ENCODE assay signal across 8 cellular contexts in genomic region chr3:13484861-13485590, GRCh38. TPM values are rescaled to one million over a fixed set of nuclear protein-coding genes. Genes with fewer than 3 reads are reported as not detected.
DNase-seq lines count a peak whose midpoint lies in the region; FAIRE-seq and TF ChIP-seq lines count a peak whose summit lies in the region.

No MANE protein-coding gene starts in this region.

- H3K36me3 ChIP-seq in right atrium auricular region = peaks cover 5% of the 10 kb centered on the region

- H3K4me1 Mint-ChIP-seq in IgD-negative memory B cell = peaks cover 0 to 6% (median 3%) of the 10 kb centered on the region in 3 donors
- peaks cover 25% of the 10 kb centered on the region for H3K4me1 Mint-ChIP-seq in activated naive CD8-positive, alpha-beta T cell treated with anti-CD3 and anti-CD28 coated beads for 36 hours
- H3K4me1 Mint-ChIP-seq in activated T-helper 1 cell treated with anti-CD3 and anti-CD28 coated beads, Interleukin-12 subunit alpha, Interleukin-12 subunit beta, Interleukin-2, Interleukin-4 antibody, amounts not matched to agents 30 ng/mL and 10 ng/mL and 1 ng/mL, durations not matched to agents 14 hours and 24 hours and 36 hours (ENCODE audit: low read depth) = peaks cover 6% of the 10 kb centered on the region

- H3K4me1 ChIP-seq in right atrium auricular region = peaks cover 0 to 29% of the 10 kb centered on the region in 2 donors

- peak overlapping the region in 2 of 3 donors; percentile 53 to 78 for H3K27ac Mint-ChIP-seq in IgD-negative memory B cell
- H3K27ac Mint-ChIP-seq in activated naive CD8-positive, alpha-beta T cell treated with anti-CD3 and anti-CD28 coated beads for 36 hours = peak overlapping the region; percentile 16
- no peak overlapping the region for H3K27ac Mint-ChIP-seq in activated T-helper 1 cell treated with anti-CD3 and anti-CD28 coated beads, Interleukin-12 subunit alpha, Interleukin-12 subunit beta, Interleukin-2, Interleukin-4 antibody, amounts not matched to agents 30 ng/mL and 10 ng/mL and 1 ng/mL, durations not matched to agents 14 hours and 24 hours and 36 hours

- no peaks in the 10 kb centered on the region for H3K27me3 Mint-ChIP-seq in IgD-negative memory B cell
- H3K27me3 Mint-ChIP-seq in activated naive CD8-positive, alpha-beta T cell treated with anti-CD3 and anti-CD28 coated beads for 36 hours = no peaks in the 10 kb centered on the region
- peaks cover 8% of the 10 kb centered on the region for H3K27me3 Mint-ChIP-seq in activated T-helper 1 cell treated with anti-CD3 and anti-CD28 coated beads, Interleukin-12 subunit alpha, Interleukin-12 subunit beta, Interleukin-2, Interleukin-4 antibody, amounts not matched to agents 30 ng/mL and 10 ng/mL and 1 ng/mL, durations not matched to agents 14 hours and 24 hours and 36 hours (ENCODE audit: insufficient read depth)

- FAIRE-seq in D721Med (lab: Jason Lieb, UNC) = no peak

- H3K27ac ChIP-seq in C4-2B (peak overlapping the region; percentile 31), right atrium auricular region (peak overlapping the region; percentile 77 to 95), skin epidermis (peak overlapping the region in 17 of 21 experiments; percentile 24 to 79 (median 54))

- H3K9me3 Mint-ChIP-seq in IgD-negative memory B cell = no peaks in the 10 kb centered on the region
- no peaks in the 10 kb centered on the region for H3K9me3 Mint-ChIP-seq in activated naive CD8-positive, alpha-beta T cell treated with anti-CD3 and anti-CD28 coated beads for 36 hours
- no peaks in the 10 kb centered on the region for H3K9me3 Mint-ChIP-seq in activated T-helper 1 cell treated with anti-CD3 and anti-CD28 coated beads, Interleukin-12 subunit alpha, Interleukin-12 subunit beta, Interleukin-2, Interleukin-4 antibody, amounts not matched to agents 30 ng/mL and 10 ng/mL and 1 ng/mL, durations not matched to agents 14 hours and 24 hours and 36 hours

- intact Hi-C loops in activated T-helper 1 cell treated with anti-CD3 and anti-CD28 coated beads, Interleukin-12 subunit alpha, Interleukin-12 subunit beta, Interleukin-2, Interleukin-4 antibody, amounts not matched to agents 30 ng/mL and 10 ng/mL and 1 ng/mL, durations not matched to agents 14 hours and 24 hours and 36 hours (cut with micrococcal nuclease) = loop anchor here (10.0 kb wide), 1 partner anchor 1170 kb away; the partner anchor contains the start of gene CCDC174

- H3K36me3 Mint-ChIP-seq in IgD-negative memory B cell = peaks cover 4% of the 10 kb centered on the region
- no peaks in the 10 kb centered on the region for H3K36me3 Mint-ChIP-seq in activated naive CD8-positive, alpha-beta T cell treated with anti-CD3 and anti-CD28 coated beads for 36 hours
- H3K36me3 Mint-ChIP-seq in activated T-helper 1 cell treated with anti-CD3 and anti-CD28 coated beads, Interleukin-12 subunit alpha, Interleukin-12 subunit beta, Interleukin-2, Interleukin-4 antibody, amounts not matched to agents 30 ng/mL and 10 ng/mL and 1 ng/mL, durations not matched to agents 14 hours and 24 hours and 36 hours (ENCODE audit: low read depth) = no peaks in the 10 kb centered on the region

- DNase-seq in activated naive CD8-positive, alpha-beta T cell treated with anti-CD3 and anti-CD28 coated beads for 36 hours = no peak
- DNase-seq in right atrium auricular region (ENCODE audit: low spot score) (peak; percentile 81), D721Med (ENCODE audit: insufficient read length, low spot score) (no peak), globus pallidus (ENCODE audit: low spot score) (no peak)
- no peak for DNase-seq in activated T-helper 1 cell treated with anti-CD3 and anti-CD28 coated beads, Interleukin-12 subunit alpha, Interleukin-12 subunit beta, Interleukin-2, Interleukin-4 antibody, amounts not matched to agents 30 ng/mL and 10 ng/mL and 1 ng/mL, durations not matched to agents 14 hours and 24 hours and 36 hours (ENCODE audit: low spot score)

- no peaks in the 10 kb centered on the region for H3K27me3 ChIP-seq in right atrium auricular region

- TF ChIP-seq CTCF in C4-2B (conservative IDR thresholded peaks at IDR 0.05) (no peak), right atrium auricular region (IDR thresholded peaks at IDR 0.05) (no peak), D721Med (IDR thresholded peaks at IDR 0.05; ENCODE audit: insufficient read depth, missing control alignments) (no peak)

- H3K4me3 Mint-ChIP-seq in IgD-negative memory B cell = peak overlapping the region in 2 of 4 donors; percentile 3 to 39
- no peak overlapping the region for H3K4me3 Mint-ChIP-seq in activated naive CD8-positive, alpha-beta T cell treated with anti-CD3 and anti-CD28 coated beads for 36 hours
- H3K4me3 Mint-ChIP-seq in activated T-helper 1 cell treated with anti-CD3 and anti-CD28 coated beads, Interleukin-12 subunit alpha, Interleukin-12 subunit beta, Interleukin-2, Interleukin-4 antibody, amounts not matched to agents 30 ng/mL and 10 ng/mL and 1 ng/mL, durations not matched to agents 14 hours and 24 hours and 36 hours = no peak overlapping the region

- H3K9me3 ChIP-seq in right atrium auricular region = peaks cover 0 to 5% of the 10 kb centered on the region in 2 donors

- no peak overlapping the region for H3K4me3 ChIP-seq in right atrium auricular region
- H3K4me3 ChIP-seq in skin epidermis = no peak overlapping the region

RNA-seq across cellular contexts. Expression of gene HDAC11, which starts 4.9 kb away (rescaled TPM):
- polyA plus RNA-seq in IgD-negative memory B cell = 1.3 TPM
- 1 to 10 TPM; 1.6 to 2.7 TPM for total RNA-seq in activated naive CD8-positive, alpha-beta T cell treated with anti-CD3 and anti-CD28 coated beads for 36 hours
- 10 to 100 TPM; 30.6 to 30.7 TPM for total RNA-seq in right atrium auricular region
- total RNA-seq in activated T-helper 1 cell treated with anti-CD3 and anti-CD28 coated beads, Interleukin-12 subunit alpha, Interleukin-12 subunit beta, Interleukin-2, Interleukin-4 antibody, amounts not matched to agents 30 ng/mL and 10 ng/mL and 1 ng/mL, durations not matched to agents 14 hours and 24 hours and 36 hours = 1.4 and 2.0 TPM in 2 replicates

Comparison
In these comparisons a context has a peak if more than half of its experiments do, and no peak if none do; other contexts are left out.
1. H3K27ac ChIP-seq: peak in every context shown above with its lines; median percentile 86 in right atrium auricular region; 54 in skin epidermis; 31 in C4-2B.
2. RNA of gene HDAC11, which starts 4.9 kb away (total RNA-seq): 30.6 to 30.7 TPM in right atrium auricular region; 1.6 to 2.7 TPM in activated naive CD8-positive, alpha-beta T cell treated with anti-CD3 and anti-CD28 coated beads for 36 hours and 1.4 to 2.0 TPM in activated T-helper 1 cell treated with anti-CD3 and anti-CD28 coated beads, Interleukin-12 subunit alpha, Interleukin-12 subunit beta, Interleukin-2, Interleukin-4 antibody, amounts not matched to agents 30 ng/mL and 10 ng/mL and 1 ng/mL, durations not matched to agents 14 hours and 24 hours and 36 hours; every median in the first group is over 4 times any median in the second.